Comparison of ENCODE assay signal across 8 cellular contexts in the genomic region with DNA sequence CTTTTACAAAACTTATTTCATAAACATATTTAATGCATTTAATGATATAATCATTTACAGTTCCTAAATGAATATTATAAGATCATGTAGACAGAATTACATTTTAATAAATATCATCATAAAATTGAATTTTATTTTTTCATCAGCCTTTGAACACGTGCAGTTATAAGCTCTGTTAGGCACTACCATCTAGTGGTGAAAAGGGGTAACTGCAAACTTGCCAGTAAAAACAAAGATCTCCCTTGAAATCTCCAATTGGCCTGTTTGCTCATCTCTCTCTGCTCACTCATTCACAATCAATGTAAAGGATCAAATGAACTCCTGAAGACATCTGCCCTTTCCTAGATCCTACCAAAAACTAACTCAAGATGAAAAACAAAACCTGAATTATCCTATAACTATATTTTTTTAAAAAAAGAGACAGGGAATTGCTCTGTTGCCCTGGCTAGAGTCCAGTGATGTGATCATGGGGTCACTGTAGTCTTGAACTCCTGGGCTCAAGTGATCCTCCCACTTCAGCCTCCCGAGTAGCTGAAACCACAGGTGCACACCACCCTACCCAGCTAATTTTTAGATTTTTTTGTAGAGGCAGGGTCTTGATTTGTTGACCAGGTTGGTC. TPM values are rescaled to one million over a fixed set of nuclear protein-coding genes. Genes with fewer than 3 reads are reported as not detected.
DNase-seq lines count a peak whose midpoint lies in the region; ATAC-seq, FAIRE-seq and TF ChIP-seq lines count a peak whose summit lies in the region.

No MANE protein-coding gene starts in this region.

- no peak overlapping the region for H4K91ac ChIP-seq in IMR-90 (ENCODE audit: insufficient read depth, low read depth, low read length)

- H3K79me1 ChIP-seq in IMR-90 (ENCODE audit: low read depth in 1 of 2, low read length in 2 of 2), result no peaks in the 10 kb centered on the region

- POLR2A ChIA-PET in IMR-90 (lab: Charles Lee; ENCODE audit: unreplicated experiment), result interaction anchor here (0.7 kb wide), 1 partner anchor 79 kb away, joined by 3 read pairs; no protein-coding TSS in a partner anchor
- POLR2A ChIA-PET in PC-9 (lab: Charles Lee; ENCODE audit: unreplicated experiment), result interaction anchor here (0.7 kb wide), 1 partner anchor 252 kb away, joined by 4 read pairs; no protein-coding TSS in a partner anchor

- no TSS peak for BruUV-seq in IMR-90 (replicated peaks; lab: Mats Ljungman, UMichigan)
- no TSS peak for BruUV-seq in PC-9 (replicated peaks; lab: Mats Ljungman, UMichigan)

- no peak overlapping the region for H2BK120ac ChIP-seq in IMR-90 (ENCODE audit: low read depth, low read length)

- H3K4ac ChIP-seq in IMR-90 (ENCODE audit: low read depth, low read length), result no peak overlapping the region

- no peak overlapping the region for H2BK5ac ChIP-seq in IMR-90 (ENCODE audit: low read depth, low read length, poor library complexity, severe bottlenecking)

- DNase-seq in activated CD4-positive, alpha-beta T cell treated with anti-CD3 and anti-CD28 coated beads for 4 hours, result peak; percentile 16 to 59
- no peak for DNase-seq in activated CD4-positive, alpha-beta T cell treated with anti-CD3 and anti-CD28 coated beads for 1 hour
- DNase-seq in IMR-90 (peak; percentile 74), PC-9 (peak; percentile 25 to 40), T47D (ENCODE audit: low read depth in 1 of 2, low spot score in 1 of 2) (peak; percentile 42 to 73), thoracic aorta (ENCODE audit: low spot score) (no peak), MG63 (no peak)

- 0 out of 2 replicates have a peak, but pooled peaks cover 1% of the 10 kb centered on the region for H3K36me3 ChIP-seq in IMR-90 (ENCODE audit: control insufficient read depth, insufficient read depth, low read length)
- H3K36me3 ChIP-seq in PC-9 (ENCODE audit: low read depth), result no peaks in the 10 kb centered on the region
- peaks cover 49% of the 10 kb centered on the region for H3K36me3 ChIP-seq in thoracic aorta
- no peaks in the 10 kb centered on the region for H3K36me3 ChIP-seq in MG63

- H3K9ac ChIP-seq in IMR-90 (ENCODE audit: low read depth, low read length), result no peak overlapping the region

- H3K14ac ChIP-seq in IMR-90 (replicated peaks; ENCODE audit: low read depth, low read length), result no peak overlapping the region

- CTCF ChIA-PET in IMR-90 (lab: Yijun Ruan, JAX), result interaction anchor here (0.6 to 1.0 kb wide), 4 partner anchors 11 to 436 kb away, joined by 3 to 6 read pairs (median 4); no protein-coding TSS in a partner anchor
- CTCF ChIA-PET in PC-9 (lab: Charles Lee), result interaction anchor here (0.5 to 0.7 kb wide), 4 partner anchors 8 to 704 kb away, joined by 3 to 6 read pairs (median 4); a partner anchor contains a TSS

- no peak for TF ChIP-seq POLR2A in IMR-90 (IDR thresholded peaks at IDR 0.05; ENCODE audit: low read depth, low read length)

- FAIRE-seq in islet of Langerhans (lab: Jason Lieb, UNC), result peak; percentile 94

- ATAC-seq in IMR-90 (ENCODE audit: low read depth), result peak; percentile 92
- no peak for ATAC-seq in thoracic aorta (ENCODE audit: insufficient number of reproducible peaks, low FRiP score, low read depth)

- in situ Hi-C loops in IMR-90 (cut with MboI; ENCODE audit: low sequenced_read_pairs), result loop anchor here (25.0 kb wide), 1 partner anchor 708 kb away; no protein-coding TSS in a partner anchor
- in situ Hi-C loops in T47D (cut with HindIII; ENCODE audit: low pct_unique_long_range_greater_than_20kb, low sequenced_read_pairs), result no loop called here

- no peak overlapping the region for H3K4me2 ChIP-seq in IMR-90 (ENCODE audit: low read depth, low read length)
- H3K4me2 ChIP-seq in PC-9, result no peak overlapping the region

- H3K9me3 ChIP-seq in IMR-90 (ENCODE audit: control insufficient read depth, insufficient read depth, low read length) (no peaks in the 10 kb centered on the region), PC-9 (ENCODE audit: insufficient read depth, low read depth) (no peaks in the 10 kb centered on the region), thoracic aorta (no peaks in the 10 kb centered on the region), MG63 (no peaks in the 10 kb centered on the region)

- H2BK20ac ChIP-seq in IMR-90 (ENCODE audit: low read depth, low read length), result no peak overlapping the region

- no peaks in the 10 kb centered on the region for H3K9me2 ChIP-seq in PC-9 (ENCODE audit: insufficient read depth)

- H4K8ac ChIP-seq in IMR-90 (ENCODE audit: low read depth in 2 of 2, low read length in 2 of 2), result no peak overlapping the region

- no peaks in the 10 kb centered on the region for H3K79me2 ChIP-seq in PC-9 (ENCODE audit: low read depth)

- H3K27ac ChIP-seq in IMR-90 (ENCODE audit: insufficient read depth, low read length) (no peak overlapping the region), PC-9 (no peak overlapping the region), thoracic aorta (no peak overlapping the region)

- H3K27me3 ChIP-seq in IMR-90 (ENCODE audit: control insufficient read depth, insufficient read depth, low read length) (no peaks in the 10 kb centered on the region), PC-9 (ENCODE audit: insufficient read depth, low read depth) (no peaks in the 10 kb centered on the region), thoracic aorta (replicated peaks; ENCODE audit: insufficient read depth) (no peaks in the 10 kb centered on the region), MG63 (no peaks in the 10 kb centered on the region)

- H3K18ac ChIP-seq in IMR-90 (ENCODE audit: low read depth, low read length), result no peak overlapping the region

- TF ChIP-seq RAD21 in IMR-90 (IDR thresholded peaks at IDR 0.05; ENCODE audit: low read length), result peak; percentile 80

- H4K20me1 ChIP-seq in IMR-90 (ENCODE audit: insufficient read depth, low read length) (no peaks in the 10 kb centered on the region), PC-9 (ENCODE audit: insufficient read depth) (no peaks in the 10 kb centered on the region)

- dilution Hi-C loops in IMR-90 (cut with HindIII; ENCODE audit: low sequenced_read_pairs, unreplicated experiment), result no loop called here

- H3F3A ChIP-seq in PC-9 (ENCODE audit: insufficient read depth, low read depth), result peaks cover 3% of the 10 kb centered on the region

- WGBS in IMR-90 (ENCODE audit: extremely low coverage in 2 of 2, insufficient read length in 1 of 2), 2 experiments, result no CpG with 5 or more reads among the region's 2 CpGs

- no peak overlapping the region for H2AK5ac ChIP-seq in IMR-90 (ENCODE audit: low read depth, low read length)

- H3K4me1 ChIP-seq in IMR-90 (ENCODE audit: control insufficient read depth, insufficient read depth, low read length), result no peaks in the 10 kb centered on the region
- peaks cover 15% of the 10 kb centered on the region for H3K4me1 ChIP-seq in PC-9 (replicated peaks; ENCODE audit: insufficient read depth)
- no peaks in the 10 kb centered on the region for H3K4me1 ChIP-seq in thoracic aorta (ENCODE audit: control insufficient read depth in 1 of 2, low read depth in 2 of 2)

- peak; percentile 90 for TF ChIP-seq CTCF in IMR-90 (conservative IDR thresholded peaks at IDR 0.05; ENCODE audit: low read depth, low read length)
- TF ChIP-seq CTCF in PC-9 (conservative IDR thresholded peaks at IDR 0.05), result peak; percentile 89
- peak; percentile 82 for TF ChIP-seq CTCF in thoracic aorta (IDR thresholded peaks at IDR 0.05)

- intact Hi-C loops in IMR-90 (cut with micrococcal nuclease), result no loop called here
- intact Hi-C loops in PC-9 (cut with micrococcal nuclease; ENCODE audit: unreplicated experiment), result loop anchor here (1.0 to 10.0 kb wide), 2 partner anchors 128 to 705 kb away; no protein-coding TSS in a partner anchor

- no peak overlapping the region for H2BK15ac ChIP-seq in IMR-90 (ENCODE audit: low read depth, low read length)

- no peak overlapping the region for H4K5ac ChIP-seq in IMR-90 (ENCODE audit: low read depth, low read length)

- no peak overlapping the region for H2AK9ac ChIP-seq in IMR-90 (replicated peaks; ENCODE audit: low read depth, low read length, poor library complexity)

- H3K56ac ChIP-seq in IMR-90 (ENCODE audit: extremely low read depth, insufficient read depth, low read length), result no peak overlapping the region

- no peak overlapping the region for H3K4me3 ChIP-seq in IMR-90 (ENCODE audit: insufficient read depth, low read depth, low read length)
- no peak overlapping the region for H3K4me3 ChIP-seq in PC-9
- no peak overlapping the region for H3K4me3 ChIP-seq in thoracic aorta
- H3K4me3 ChIP-seq in MG63, result no peak overlapping the region

- H3K23ac ChIP-seq in IMR-90 (ENCODE audit: low read depth, low read length), result no peak overlapping the region

- no peaks in the 10 kb centered on the region for H3K9me1 ChIP-seq in IMR-90 (ENCODE audit: insufficient read depth, low read length)

- H2AFZ ChIP-seq in IMR-90 (replicated peaks; ENCODE audit: low read length, poor library complexity) (no peak overlapping the region), PC-9 (no peak overlapping the region)

TF ChIP-seq in IMR-90, 13 proteins besides CTCF, POLR2A, EP300 and RAD21 (continues in another document):
- TF ChIP-seq CHD1 (IDR thresholded peaks at IDR 0.05; ENCODE audit: low read depth, low read length), result no peak
- peak; percentile 88 for TF ChIP-seq BHLHE40 (IDR thresholded peaks at IDR 0.05; ENCODE audit: low read depth, low read length)
- TF ChIP-seq MAZ (IDR thresholded peaks at IDR 0.05; ENCODE audit: borderline replicate concordance, low read depth, low read length), result no peak
- TF ChIP-seq RCOR1 (IDR thresholded peaks at IDR 0.05; ENCODE audit: insufficient replicate concordance, low read length), result no peak
- TF ChIP-seq, protein P1, sequence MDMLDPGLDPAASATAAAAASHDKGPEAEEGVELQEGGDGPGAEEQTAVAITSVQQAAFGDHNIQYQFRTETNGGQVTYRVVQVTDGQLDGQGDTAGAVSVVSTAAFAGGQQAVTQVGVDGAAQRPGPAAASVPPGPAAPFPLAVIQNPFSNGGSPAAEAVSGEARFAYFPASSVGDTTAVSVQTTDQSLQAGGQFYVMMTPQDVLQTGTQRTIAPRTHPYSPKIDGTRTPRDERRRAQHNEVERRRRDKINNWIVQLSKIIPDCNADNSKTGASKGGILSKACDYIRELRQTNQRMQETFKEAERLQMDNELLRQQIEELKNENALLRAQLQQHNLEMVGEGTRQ (IDR thresholded peaks at IDR 0.05; ENCODE audit: low read depth, low read length), result peak; percentile 56; the same call in 1 of the 2 replicates

RNA-seq across cellular contexts. Expression of a gene that starts 31.7 kb away (rescaled TPM):
- 14.9 and 19.7 TPM in 2 replicates for total RNA-seq in IMR-90 (2012; rRNA removed)
- polyA plus RNA-seq in IMR-90 (2012; rRNA removed), result 5.5 and 6.3 TPM in 2 replicates
- polyA plus RNA-seq in IMR-90 (2012; cell fraction: cytosol; rRNA removed), result 4.0 and 4.8 TPM in 2 replicates
- polyA plus RNA-seq in IMR-90 (2012; cell fraction: nucleus; rRNA removed; ENCODE audit: low replicate concordance), result 1.9 and 4.4 TPM in 2 replicates
- 14.0 and 21.2 TPM in 2 replicates for total RNA-seq in PC-9 (2021)
- total RNA-seq in thoracic aorta, result 100 to 1,000 TPM; 229 to 365 TPM
- total RNA-seq in MG63 (2014; rRNA removed; shearing (Covaris generic); ENCODE audit: low replicate concordance), result 13.6 and 26.3 TPM in 2 replicates

RNA-seq across cellular contexts. Expression of a gene that starts 43.9 kb away (rescaled TPM):
- total RNA-seq in IMR-90 (2012; rRNA removed) (under 0.01 and 0.18 TPM in 2 replicates), PC-9 (2021) (not detected in 2 replicates), thoracic aorta (1 to 10 TPM in 1 of 2 donors, not detected in 1; 1.6 TPM)
- 0.07 and 0.19 TPM in 2 replicates for polyA plus RNA-seq in IMR-90 (2012; rRNA removed)
- 0.05 and 0.08 TPM in 2 replicates for polyA plus RNA-seq in IMR-90 (2012; cell fraction: cytosol; rRNA removed)
- polyA plus RNA-seq in IMR-90 (2012; cell fraction: nucleus; rRNA removed; ENCODE audit: low replicate concordance), result 0.07 and 0.10 TPM in 2 replicates
- total RNA-seq in MG63 (2014; rRNA removed; shearing (Covaris generic); ENCODE audit: low replicate concordance), result not detected in 2 replicates

Comparison
In these comparisons a context has a peak if more than half of its experiments do, and no peak if none do; other contexts are left out.
1. DNase-seq: peak in activated CD4-positive, alpha-beta T cell treated with anti-CD3 and anti-CD28 coated beads for 4 hours (2 of 2), IMR-90 (single experiment), PC-9 (2 of 2) and T47D (2 of 2); none in activated CD4-positive, alpha-beta T cell treated with anti-CD3 and anti-CD28 coated beads for 1 hour (single experiment), thoracic aorta (single experiment) and MG63 (single experiment).
2. Peak in every context shown above with its lines, with median percentiles within 50 percentile points of each other: CTCF ChIP-seq.